In the genomic region with DNA sequence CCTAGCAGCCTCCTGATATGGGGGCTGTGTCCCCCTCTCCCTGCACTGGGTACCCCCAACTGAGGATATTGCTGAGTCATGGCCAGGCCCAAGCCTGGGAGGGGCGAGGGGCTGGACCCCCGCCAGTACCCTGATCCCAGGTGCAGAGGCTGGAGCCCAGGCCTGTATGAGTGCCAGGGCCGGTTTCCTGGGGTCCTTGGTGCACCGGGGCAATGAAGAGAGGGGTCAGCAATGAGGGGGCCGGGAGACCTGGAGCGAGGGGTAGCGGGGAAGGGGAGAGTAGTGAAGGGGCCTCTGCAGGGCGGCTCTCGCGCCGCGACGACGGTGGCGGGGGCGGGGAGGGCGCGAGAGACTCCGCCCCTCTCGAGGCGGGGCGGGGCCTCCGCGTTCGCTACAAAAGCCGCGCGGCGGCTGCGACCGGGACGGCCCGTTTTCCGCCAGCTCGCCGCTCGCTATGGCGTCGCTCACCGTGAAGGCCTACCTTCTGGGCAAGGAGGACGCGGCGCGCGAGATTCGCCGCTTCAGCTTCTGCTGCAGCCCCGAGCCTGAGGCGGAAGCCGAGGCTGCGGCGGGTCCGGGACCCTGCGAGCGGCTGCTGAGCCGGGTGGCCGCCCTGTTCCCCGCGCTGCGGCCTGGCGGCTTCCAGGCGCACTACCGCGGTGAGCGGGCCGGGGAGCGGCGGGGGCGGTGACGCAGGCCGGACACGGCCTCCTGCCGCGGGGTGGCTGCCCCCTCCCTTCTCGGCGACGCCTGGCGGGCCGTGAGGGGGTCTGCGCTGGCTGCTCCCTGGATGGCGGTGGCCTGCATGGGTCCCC, we compare ENCODE assay signal across 1 cellular context.
TF ChIP-seq lines count a peak whose summit lies in the region.

A gene (plus strand): TSS at position 423 of the 815 bp plus-strand sequence. CDS start 32 bp downstream, at position 455.

TF ChIP-seq in HepG2, 621 proteins besides CTCF, POLR2A, EP300 and RAD21 (continued from another document and continues in another):
- TF ChIP-seq PAWR (CRISPR knock-in tag; IDR thresholded peaks at IDR 0.05; ENCODE audit: borderline replicate concordance) (0 out of 2 replicates have a peak, but pooled peaks have one; percentile 41), SOX13 (IDR thresholded peaks at IDR 0.05) (no peak), SOX13 (CRISPR knock-in tag; conservative IDR thresholded peaks at IDR 0.05 in 1 of 2, IDR thresholded peaks at IDR 0.05 in 1 of 2) (peak in 1 of 2 experiments; percentile 42; a peak in 1 of 4 replicates), RFX1 (IDR thresholded peaks at IDR 0.05) (no peak), ZNF143 (CRISPR knock-in tag; IDR thresholded peaks at IDR 0.05) (no peak; the same call in 1 of the 2 replicates), YEATS4 (CRISPR knock-in tag; IDR thresholded peaks at IDR 0.05; ENCODE audit: borderline replicate concordance) (peak; percentile 55), ZNF253 (CRISPR knock-in tag; IDR thresholded peaks at IDR 0.05; ENCODE audit: borderline replicate concordance) (0 out of 2 replicates have a peak, but pooled peaks have one; percentile 35), ZNF878 (CRISPR knock-in tag; IDR thresholded peaks at IDR 0.05) (0 out of 2 replicates have a peak, but pooled peaks have one; percentile 48), FOXA3 (CRISPR knock-in tag; IDR thresholded peaks at IDR 0.05) (peak; percentile 61), KAT7 (CRISPR knock-in tag; IDR thresholded peaks at IDR 0.05; ENCODE audit: borderline replicate concordance) (peak; percentile 81; the same call in 1 of the 2 replicates), MAFK (conservative IDR thresholded peaks at IDR 0.05 in 1 of 2, IDR thresholded peaks at IDR 0.05 in 1 of 2; ENCODE audit: low read length in 2 of 2) (peak; percentile 88 to 97), ZNF572 (CRISPR knock-in tag; IDR thresholded peaks at IDR 0.05) (no peak), SMAD3 (CRISPR knock-in tag; IDR thresholded peaks at IDR 0.05) (peak; percentile 34; the same call in 1 of the 2 replicates), ZNF557 (CRISPR knock-in tag; IDR thresholded peaks at IDR 0.05) (0 out of 2 replicates have a peak, but pooled peaks have one; percentile 57), SAP130 (CRISPR knock-in tag; IDR thresholded peaks at IDR 0.05; ENCODE audit: low read depth) (peak; percentile 74), PHF8 (CRISPR knock-in tag; IDR thresholded peaks at IDR 0.05) (peak; percentile 94), TAF1 (CRISPR knock-in tag; IDR thresholded peaks at IDR 0.05) (peak; percentile 91), RXRB (CRISPR knock-in tag; IDR thresholded peaks at IDR 0.05; ENCODE audit: borderline replicate concordance) (no peak), ZFP90 (CRISPR knock-in tag; IDR thresholded peaks at IDR 0.05; ENCODE audit: borderline replicate concordance) (peak; percentile 25; the same call in 1 of the 2 replicates), SMARCC2 (IDR thresholded peaks at IDR 0.05) (no peak), ZFY (CRISPR knock-in tag; IDR thresholded peaks at IDR 0.05) (peak; percentile 98), HMGA1 (CRISPR knock-in tag; conservative IDR thresholded peaks at IDR 0.05) (no peak), RXRA (CRISPR knock-in tag; IDR thresholded peaks at IDR 0.05) (0 out of 2 replicates have a peak, but pooled peaks have one; percentile 41), ZNF549 (CRISPR knock-in tag; IDR thresholded peaks at IDR 0.05) (no peak), ZNF564 (CRISPR knock-in tag; IDR thresholded peaks at IDR 0.05) (no peak), MIXL1 (CRISPR knock-in tag; IDR thresholded peaks at IDR 0.05) (0 out of 2 replicates have a peak, but pooled peaks have one; percentile 47), ZNF749 (CRISPR knock-in tag; IDR thresholded peaks at IDR 0.05; ENCODE audit: borderline replicate concordance) (peak; percentile 92; the same call in 1 of the 2 replicates), ZNF788 (CRISPR knock-in tag; IDR thresholded peaks at IDR 0.05; ENCODE audit: borderline replicate concordance) (peak; percentile 26; the same call in 1 of the 2 replicates), ZNF569 (CRISPR knock-in tag; IDR thresholded peaks at IDR 0.05; ENCODE audit: borderline replicate concordance) (no peak), TEAD3 (CRISPR knock-in tag; optimal IDR thresholded peaks at IDR 0.05; ENCODE audit: borderline replicate concordance) (peak; percentile 47), SPEN (CRISPR knock-in tag; IDR thresholded peaks at IDR 0.05; ENCODE audit: low read depth) (peak; percentile 74), ZNF292 (CRISPR knock-in tag; IDR thresholded peaks at IDR 0.05; ENCODE audit: borderline replicate concordance, low read depth) (0 out of 2 replicates have a peak, but pooled peaks have one; percentile 50), ZNF674 (CRISPR knock-in tag; IDR thresholded peaks at IDR 0.05; ENCODE audit: low read depth) (no peak), MED1 (CRISPR knock-in tag; IDR thresholded peaks at IDR 0.05) (peak; percentile 80; the same call in 1 of the 2 replicates)
- TF ChIP-seq, protein P1, sequence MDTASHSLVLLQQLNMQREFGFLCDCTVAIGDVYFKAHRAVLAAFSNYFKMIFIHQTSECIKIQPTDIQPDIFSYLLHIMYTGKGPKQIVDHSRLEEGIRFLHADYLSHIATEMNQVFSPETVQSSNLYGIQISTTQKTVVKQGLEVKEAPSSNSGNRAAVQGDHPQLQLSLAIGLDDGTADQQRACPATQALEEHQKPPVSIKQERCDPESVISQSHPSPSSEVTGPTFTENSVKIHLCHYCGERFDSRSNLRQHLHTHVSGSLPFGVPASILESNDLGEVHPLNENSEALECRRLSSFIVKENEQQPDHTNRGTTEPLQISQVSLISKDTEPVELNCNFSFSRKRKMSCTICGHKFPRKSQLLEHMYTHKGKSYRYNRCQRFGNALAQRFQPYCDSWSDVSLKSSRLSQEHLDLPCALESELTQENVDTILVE (CRISPR knock-in tag; IDR thresholded peaks at IDR 0.05): 0 out of 2 replicates have a peak, but pooled peaks have one; percentile 43
- TF ChIP-seq, protein P2, sequence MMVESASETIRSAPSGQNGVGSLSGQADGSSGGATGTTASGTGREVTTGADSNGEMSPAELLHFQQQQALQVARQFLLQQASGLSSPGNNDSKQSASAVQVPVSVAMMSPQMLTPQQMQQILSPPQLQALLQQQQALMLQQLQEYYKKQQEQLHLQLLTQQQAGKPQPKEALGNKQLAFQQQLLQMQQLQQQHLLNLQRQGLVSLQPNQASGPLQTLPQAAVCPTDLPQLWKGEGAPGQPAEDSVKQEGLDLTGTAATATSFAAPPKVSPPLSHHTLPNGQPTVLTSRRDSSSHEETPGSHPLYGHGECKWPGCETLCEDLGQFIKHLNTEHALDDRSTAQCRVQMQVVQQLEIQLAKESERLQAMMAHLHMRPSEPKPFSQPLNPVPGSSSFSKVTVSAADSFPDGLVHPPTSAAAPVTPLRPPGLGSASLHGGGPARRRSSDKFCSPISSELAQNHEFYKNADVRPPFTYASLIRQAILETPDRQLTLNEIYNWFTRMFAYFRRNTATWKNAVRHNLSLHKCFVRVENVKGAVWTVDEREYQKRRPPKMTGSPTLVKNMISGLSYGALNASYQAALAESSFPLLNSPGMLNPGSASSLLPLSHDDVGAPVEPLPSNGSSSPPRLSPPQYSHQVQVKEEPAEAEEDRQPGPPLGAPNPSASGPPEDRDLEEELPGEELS (CRISPR knock-in tag; IDR thresholded peaks at IDR 0.05): peak; percentile 33; the same call in 1 of the 2 replicates
- TF ChIP-seq, protein P3, sequence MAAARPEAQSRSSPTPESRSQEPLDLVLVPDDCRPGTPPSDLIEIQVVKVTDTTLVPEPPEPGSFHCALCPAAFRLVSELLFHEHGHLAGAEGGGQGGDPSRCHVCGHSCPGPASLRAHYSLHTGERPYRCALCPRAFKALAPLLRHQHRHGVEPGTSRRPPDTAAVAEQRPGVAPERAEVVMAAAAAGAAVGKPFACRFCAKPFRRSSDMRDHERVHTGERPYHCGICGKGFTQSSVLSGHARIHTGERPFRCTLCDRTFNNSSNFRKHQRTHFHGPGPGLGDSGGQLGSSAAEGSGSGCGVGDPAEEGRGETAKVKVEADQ (CRISPR knock-in tag; IDR thresholded peaks at IDR 0.05; ENCODE audit: borderline replicate concordance): 0 out of 2 replicates have a peak, but pooled peaks have one; percentile 17
- TF ChIP-seq, protein P4, sequence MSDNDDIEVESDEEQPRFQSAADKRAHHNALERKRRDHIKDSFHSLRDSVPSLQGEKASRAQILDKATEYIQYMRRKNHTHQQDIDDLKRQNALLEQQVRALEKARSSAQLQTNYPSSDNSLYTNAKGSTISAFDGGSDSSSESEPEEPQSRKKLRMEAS (IDR thresholded peaks at IDR 0.05): no peak
- TF ChIP-seq, protein P5, sequence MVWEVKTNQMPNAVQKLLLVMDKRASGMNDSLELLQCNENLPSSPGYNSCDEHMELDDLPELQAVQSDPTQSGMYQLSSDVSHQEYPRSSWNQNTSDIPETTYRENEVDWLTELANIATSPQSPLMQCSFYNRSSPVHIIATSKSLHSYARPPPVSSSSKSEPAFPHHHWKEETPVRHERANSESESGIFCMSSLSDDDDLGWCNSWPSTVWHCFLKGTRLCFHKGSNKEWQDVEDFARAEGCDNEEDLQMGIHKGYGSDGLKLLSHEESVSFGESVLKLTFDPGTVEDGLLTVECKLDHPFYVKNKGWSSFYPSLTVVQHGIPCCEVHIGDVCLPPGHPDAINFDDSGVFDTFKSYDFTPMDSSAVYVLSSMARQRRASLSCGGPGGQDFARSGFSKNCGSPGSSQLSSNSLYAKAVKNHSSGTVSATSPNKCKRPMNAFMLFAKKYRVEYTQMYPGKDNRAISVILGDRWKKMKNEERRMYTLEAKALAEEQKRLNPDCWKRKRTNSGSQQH (CRISPR knock-in tag; IDR thresholded peaks at IDR 0.05; ENCODE audit: low read depth): 0 out of 2 replicates have a peak, but pooled peaks have one; percentile 21
- TF ChIP-seq, protein P6, sequence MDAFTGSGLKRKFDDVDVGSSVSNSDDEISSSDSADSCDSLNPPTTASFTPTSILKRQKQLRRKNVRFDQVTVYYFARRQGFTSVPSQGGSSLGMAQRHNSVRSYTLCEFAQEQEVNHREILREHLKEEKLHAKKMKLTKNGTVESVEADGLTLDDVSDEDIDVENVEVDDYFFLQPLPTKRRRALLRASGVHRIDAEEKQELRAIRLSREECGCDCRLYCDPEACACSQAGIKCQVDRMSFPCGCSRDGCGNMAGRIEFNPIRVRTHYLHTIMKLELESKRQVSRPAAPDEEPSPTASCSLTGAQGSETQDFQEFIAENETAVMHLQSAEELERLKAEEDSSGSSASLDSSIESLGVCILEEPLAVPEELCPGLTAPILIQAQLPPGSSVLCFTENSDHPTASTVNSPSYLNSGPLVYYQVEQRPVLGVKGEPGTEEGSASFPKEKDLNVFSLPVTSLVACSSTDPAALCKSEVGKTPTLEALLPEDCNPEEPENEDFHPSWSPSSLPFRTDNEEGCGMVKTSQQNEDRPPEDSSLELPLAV (CRISPR knock-in tag; conservative IDR thresholded peaks at IDR 0.05; ENCODE audit: low read depth): 0 out of 2 replicates have a peak, but pooled peaks have one; percentile 71
- TF ChIP-seq, protein P7, sequence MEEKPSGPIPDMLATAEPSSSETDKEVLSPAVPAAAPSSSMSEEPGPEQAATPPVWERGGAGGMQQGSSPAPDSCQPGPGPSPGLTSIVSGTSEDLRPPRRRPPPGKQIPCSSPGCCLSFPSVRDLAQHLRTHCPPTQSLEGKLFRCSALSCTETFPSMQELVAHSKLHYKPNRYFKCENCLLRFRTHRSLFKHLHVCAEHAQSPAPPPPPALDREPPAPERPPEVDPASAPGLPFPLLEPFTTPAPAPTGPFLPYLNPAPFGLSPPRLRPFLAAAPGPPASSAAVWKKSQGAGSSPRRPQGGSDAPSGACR (CRISPR knock-in tag; IDR thresholded peaks at IDR 0.05): peak; percentile 56; the same call in 1 of the 2 replicates
- TF ChIP-seq, protein P8, sequence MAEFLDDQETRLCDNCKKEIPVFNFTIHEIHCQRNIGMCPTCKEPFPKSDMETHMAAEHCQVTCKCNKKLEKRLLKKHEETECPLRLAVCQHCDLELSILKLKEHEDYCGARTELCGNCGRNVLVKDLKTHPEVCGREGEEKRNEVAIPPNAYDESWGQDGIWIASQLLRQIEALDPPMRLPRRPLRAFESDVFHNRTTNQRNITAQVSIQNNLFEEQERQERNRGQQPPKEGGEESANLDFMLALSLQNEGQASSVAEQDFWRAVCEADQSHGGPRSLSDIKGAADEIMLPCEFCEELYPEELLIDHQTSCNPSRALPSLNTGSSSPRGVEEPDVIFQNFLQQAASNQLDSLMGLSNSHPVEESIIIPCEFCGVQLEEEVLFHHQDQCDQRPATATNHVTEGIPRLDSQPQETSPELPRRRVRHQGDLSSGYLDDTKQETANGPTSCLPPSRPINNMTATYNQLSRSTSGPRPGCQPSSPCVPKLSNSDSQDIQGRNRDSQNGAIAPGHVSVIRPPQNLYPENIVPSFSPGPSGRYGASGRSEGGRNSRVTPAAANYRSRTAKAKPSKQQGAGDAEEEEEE (CRISPR knock-in tag; IDR thresholded peaks at IDR 0.05; ENCODE audit: borderline replicate concordance): no peak
- TF ChIP-seq, protein P9, sequence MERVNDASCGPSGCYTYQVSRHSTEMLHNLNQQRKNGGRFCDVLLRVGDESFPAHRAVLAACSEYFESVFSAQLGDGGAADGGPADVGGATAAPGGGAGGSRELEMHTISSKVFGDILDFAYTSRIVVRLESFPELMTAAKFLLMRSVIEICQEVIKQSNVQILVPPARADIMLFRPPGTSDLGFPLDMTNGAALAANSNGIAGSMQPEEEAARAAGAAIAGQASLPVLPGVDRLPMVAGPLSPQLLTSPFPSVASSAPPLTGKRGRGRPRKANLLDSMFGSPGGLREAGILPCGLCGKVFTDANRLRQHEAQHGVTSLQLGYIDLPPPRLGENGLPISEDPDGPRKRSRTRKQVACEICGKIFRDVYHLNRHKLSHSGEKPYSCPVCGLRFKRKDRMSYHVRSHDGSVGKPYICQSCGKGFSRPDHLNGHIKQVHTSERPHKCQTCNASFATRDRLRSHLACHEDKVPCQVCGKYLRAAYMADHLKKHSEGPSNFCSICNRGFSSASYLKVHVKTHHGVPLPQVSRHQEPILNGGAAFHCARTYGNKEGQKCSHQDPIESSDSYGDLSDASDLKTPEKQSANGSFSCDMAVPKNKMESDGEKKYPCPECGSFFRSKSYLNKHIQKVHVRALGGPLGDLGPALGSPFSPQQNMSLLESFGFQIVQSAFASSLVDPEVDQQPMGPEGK (CRISPR knock-in tag; IDR thresholded peaks at IDR 0.05): peak; percentile 84; the same call in 1 of the 2 replicates
